ENCODE assay signal across 8 cellular contexts in the genomic region with DNA sequence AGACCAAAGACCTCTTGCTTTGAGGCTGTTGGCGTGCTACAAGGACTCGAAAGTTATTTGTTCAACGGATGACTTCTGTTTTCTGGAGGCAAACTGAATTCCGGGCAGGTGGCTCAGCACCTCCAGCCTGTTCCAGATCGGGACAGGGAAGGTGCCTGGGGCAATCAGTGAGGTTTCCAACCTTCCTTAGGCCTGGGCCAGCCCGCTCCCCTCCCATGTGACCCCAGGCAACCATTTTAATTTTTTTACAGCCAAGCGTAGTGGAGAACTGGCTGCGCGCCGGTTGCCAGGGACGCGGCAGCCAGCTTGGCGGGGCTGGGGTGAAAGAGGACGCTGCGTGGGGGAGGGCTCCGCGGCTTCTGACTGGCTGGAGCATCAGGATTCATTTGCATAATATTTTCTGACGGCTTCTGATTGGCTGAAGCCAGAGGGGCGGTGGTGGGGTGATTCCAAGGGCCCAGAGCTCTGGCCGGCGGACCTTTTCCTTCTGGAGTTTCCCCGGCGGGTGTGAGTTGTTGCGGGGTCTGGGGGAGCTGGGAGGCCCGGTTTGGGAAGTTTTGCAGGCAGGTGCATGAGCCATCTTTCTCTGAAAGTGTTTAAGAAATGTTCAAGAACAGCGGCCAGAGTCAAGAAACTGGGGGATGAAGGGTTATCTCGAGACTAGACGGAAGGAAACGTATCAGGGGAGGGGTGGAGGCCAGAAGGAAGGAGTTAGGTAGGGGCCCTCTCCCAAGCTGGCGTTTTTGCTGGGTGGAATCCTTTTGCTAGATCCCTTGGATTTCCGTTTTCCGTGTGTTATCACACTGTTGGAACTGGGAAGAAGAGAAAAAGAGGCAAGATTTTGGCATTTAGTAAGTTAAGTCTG. TPM values are rescaled to one million over a fixed set of nuclear protein-coding genes. Genes with fewer than 3 reads are reported as not detected.
DNase-seq lines count a peak whose midpoint lies in the region; ATAC-seq and TF ChIP-seq lines count a peak whose summit lies in the region.

A gene with protein sequence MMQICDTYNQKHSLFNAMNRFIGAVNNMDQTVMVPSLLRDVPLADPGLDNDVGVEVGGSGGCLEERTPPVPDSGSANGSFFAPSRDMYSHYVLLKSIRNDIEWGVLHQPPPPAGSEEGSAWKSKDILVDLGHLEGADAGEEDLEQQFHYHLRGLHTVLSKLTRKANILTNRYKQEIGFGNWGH (plus strand): TSS at position 479 of the 865 bp plus-strand sequence. CDS start 3,488 bp downstream, outside the sequence.

- peaks cover 7% of the 10 kb centered on the region for H3K36me3 Mint-ChIP-seq in activated B cell treated with CpG ODN at 0.5 μM for 24 hours (ENCODE audit: low read depth)

- TF ChIP-seq POLR2A in gastrocnemius medialis (IDR thresholded peaks at IDR 0.05): peak; percentile 87 to 94

- peak within 1 kb of the TSS; percentile 91 to 96 (median 94) for H3K27ac ChIP-seq in gastrocnemius medialis

- peak; percentile 53 for ATAC-seq in HG02642 (IDR thresholded peaks at IDR 0.05; ENCODE audit: poor library complexity, unreplicated experiment)
- ATAC-seq in activated B cell treated with CpG ODN at 0.5 μM for 24 hours (ENCODE audit: low read depth): peak; percentile 50
- peak; percentile 69 for ATAC-seq in gastrocnemius medialis

- peaks cover 0 to 7% of the 10 kb centered on the region in 2 donors for H3K4me1 ChIP-seq in gastrocnemius medialis

- no peaks in the 10 kb centered on the region for H3K9me3 Mint-ChIP-seq in activated B cell treated with CpG ODN at 0.5 μM for 24 hours

- intact Hi-C loops in activated B cell treated with CpG ODN at 0.5 μM for 24 hours (cut with micrococcal nuclease) (loop anchor here (1.0 to 10.0 kb wide), 3 partner anchors 184 to 1294 kb away; a partner anchor contains a TSS), gastrocnemius medialis (cut with DNase I; ENCODE audit: low total_unique reads) (loop anchor here (2.0 to 10.0 kb wide), 5 partner anchors 61 to 1374 kb away; no protein-coding TSS in a partner anchor)

- H3K4me3 Mint-ChIP-seq in activated B cell treated with CpG ODN at 0.5 μM for 24 hours: peak within 1 kb of the TSS; percentile 89

- DNase-seq in DMS79 (lab: John Stamatoyannopoulos, UW) (peak; percentile 56), NCI-H2107 (lab: John Stamatoyannopoulos, UW) (peak; percentile 89), activated B cell treated with CpG ODN at 0.5 μM for 24 hours (peak; percentile 54), cardiac fibroblast (ENCODE audit: low read depth in 2 of 2) (peak; percentile 93 to 95), gastrocnemius medialis (peak; percentile 89 to 94), OCI-M2 (lab: John Stamatoyannopoulos, UW; ENCODE audit: unreplicated experiment) (no peak)

- TF ChIP-seq CTCF in activated B cell treated with CpG ODN at 0.5 μM for 24 hours (IDR thresholded peaks at IDR 0.05) (no peak), cardiac fibroblast (IDR thresholded peaks at IDR 0.05; ENCODE audit: low read depth, low read length) (no peak), gastrocnemius medialis (IDR thresholded peaks at IDR 0.05 in 4 of 5, conservative IDR thresholded peaks at IDR 0.05 in 1 of 5) (no peak)

- CTCF ChIA-PET in activated B cell treated with CpG ODN at 0.5 μM for 24 hours (lab: Charles Lee): interaction anchor here (0.9 kb wide), 1 partner anchor 351 kb away, joined by 3 read pairs; no protein-coding TSS in a partner anchor

- in situ Hi-C loops in gastrocnemius medialis (cut with MboI; ENCODE audit: low sequenced_read_pairs in 4 of 4): loop anchor here in 1 of 4 donors (10.0 kb wide), 1 partner anchor 134 kb away; no protein-coding TSS in a partner anchor

- H3K9me3 ChIP-seq in iPS-18c (ENCODE audit: control insufficient read depth, insufficient read depth, low read length): peaks cover 7% of the 10 kb centered on the region
- H3K9me3 ChIP-seq in gastrocnemius medialis: no peaks in the 10 kb centered on the region

- H3K4me3 ChIP-seq in cardiac fibroblast (replicated peaks in 1 of 2; ENCODE audit: low read depth in 2 of 2, low read length in 2 of 2): peak within 1 kb of the TSS; percentile 51 to 69
- H3K4me3 ChIP-seq in iPS-18c (ENCODE audit: insufficient read depth, low read depth, low read length): peak within 1 kb of the TSS; percentile 51
- peak within 1 kb of the TSS; percentile 51 to 76 (median 74) for H3K4me3 ChIP-seq in gastrocnemius medialis

- H3K27me3 ChIP-seq in gastrocnemius medialis: no peaks in the 10 kb centered on the region

- peak within 1 kb of the TSS; percentile 86 for H3K27ac Mint-ChIP-seq in activated B cell treated with CpG ODN at 0.5 μM for 24 hours

- no peaks in the 10 kb centered on the region for H3K27me3 Mint-ChIP-seq in activated B cell treated with CpG ODN at 0.5 μM for 24 hours

- POLR2A ChIA-PET in activated B cell treated with CpG ODN at 0.5 μM for 24 hours (lab: Charles Lee): interaction anchor here (0.6 to 2.2 kb wide), 5 partner anchors 11 to 1840 kb away, joined by 3 to 10 read pairs (median 3); no protein-coding TSS in a partner anchor

- H3K4me1 Mint-ChIP-seq in activated B cell treated with CpG ODN at 0.5 μM for 24 hours: peaks cover 26% of the 10 kb centered on the region

- no peaks in the 10 kb centered on the region for H3K36me3 ChIP-seq in gastrocnemius medialis

RNA-seq across cellular contexts. Expression of the gene that starts here (rescaled TPM):
- total RNA-seq in activated B cell treated with CpG ODN at 0.5 μM for 24 hours (28.8 and 29.7 TPM in 2 replicates), gastrocnemius medialis (100 to 1,000 TPM; 112 to 173 (median 117) TPM)
